ENCODE assay signal across 12 cellular contexts in the genomic region with DNA sequence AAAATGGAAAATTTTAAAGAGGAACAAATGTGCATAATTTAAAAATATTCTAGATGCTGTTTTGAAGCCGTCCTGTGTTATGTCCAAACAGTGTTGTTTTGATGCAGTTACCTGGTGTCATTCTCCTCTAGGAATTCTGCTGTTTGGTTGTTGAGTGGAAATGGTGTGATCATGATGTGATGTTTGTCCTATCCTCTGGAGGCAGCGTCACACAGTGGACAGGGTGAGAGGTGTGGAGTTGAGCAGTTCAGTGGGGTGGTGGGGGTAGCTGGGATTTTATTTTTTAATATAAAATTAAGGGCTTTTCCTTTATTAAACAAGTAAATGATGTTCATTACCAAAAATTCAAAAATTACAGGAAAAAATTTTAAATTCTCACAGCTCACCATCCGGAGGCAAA. TPM values are rescaled to one million over a fixed set of nuclear protein-coding genes. Genes with fewer than 3 reads are reported as not detected.
DNase-seq lines count a peak whose midpoint lies in the region; ATAC-seq, FAIRE-seq and TF ChIP-seq lines count a peak whose summit lies in the region.
"Had no signal": no experiment of that assay in that cellular context is flagged by ENCODE, and none has a peak within 500 bp of the region (broad histone marks: within the 10 kb centered on the region; RNA-seq: fewer than 3 reads in every experiment).

No MANE protein-coding gene starts in this region.

- no peak overlapping the region for H3K4me3 ChIP-seq in cardiac fibroblast (replicated peaks in 1 of 2; ENCODE audit: low read depth in 2 of 2, low read length in 2 of 2)
- H3K4me3 ChIP-seq: esophagus muscularis mucosa had no signal

- H3K9me3 Mint-ChIP-seq in nephron progenitor cell = no peaks in the 10 kb centered on the region
- H3K9me3 Mint-ChIP-seq: stimulated activated naive CD8-positive, alpha-beta T cell treated with anti-CD3 and anti-CD28 coated beads, Interleukin-15, amount 100 ng/mL, for 72 hours had no signal

- no peak overlapping the region for H3K4me3 Mint-ChIP-seq in nephron progenitor cell
- H3K4me3 Mint-ChIP-seq: stimulated activated naive CD8-positive, alpha-beta T cell treated with anti-CD3 and anti-CD28 coated beads, Interleukin-15, amount 100 ng/mL, for 72 hours had no signal

- no peak overlapping the region for H3K27ac Mint-ChIP-seq in nephron progenitor cell
- H3K27ac Mint-ChIP-seq: stimulated activated naive CD8-positive, alpha-beta T cell treated with anti-CD3 and anti-CD28 coated beads, Interleukin-15, amount 100 ng/mL, for 72 hours had no signal

- FAIRE-seq in RCC 7860 (lab: Jason Lieb, UNC) = no peak

- intact Hi-C loops in left cardiac atrium (cut with DNase I) = no loop called here

- H3K27me3 Mint-ChIP-seq in nephron progenitor cell (ENCODE audit: low read depth, poor library complexity) = peaks cover 45% of the 10 kb centered on the region

- no peak for ATAC-seq in HG03196 (IDR thresholded peaks at IDR 0.05; ENCODE audit: unreplicated experiment)
- ATAC-seq in left cardiac atrium = no peak
- ATAC-seq: stimulated activated naive CD8-positive, alpha-beta T cell treated with anti-CD3 and anti-CD28 coated beads, Interleukin-15, amount 100 ng/mL, for 72 hours had no signal

- H3K36me3 Mint-ChIP-seq in nephron progenitor cell (ENCODE audit: low read depth) = no peaks in the 10 kb centered on the region

- H3K4me1 Mint-ChIP-seq in nephron progenitor cell = peaks cover 38% of the 10 kb centered on the region
- H3K4me1 Mint-ChIP-seq: stimulated activated naive CD8-positive, alpha-beta T cell treated with anti-CD3 and anti-CD28 coated beads, Interleukin-15, amount 100 ng/mL, for 72 hours had no signal

- peak; percentile 27 for TF ChIP-seq CTCF in cardiac fibroblast (IDR thresholded peaks at IDR 0.05; ENCODE audit: low read depth, low read length)
- peak; percentile 29 for TF ChIP-seq CTCF in nephron progenitor cell (IDR thresholded peaks at IDR 0.05)

- DNase-seq in ELF-1 (ENCODE audit: low read depth, low spot score) = peak; percentile 30
- DNase-seq in LHCN-M2 (ENCODE audit: low read depth) = peak; percentile 29
- peak in 1 of 2 donors; percentile 7 for DNase-seq in cardiac fibroblast (ENCODE audit: low read depth in 2 of 2)
- DNase-seq in nephron progenitor cell = no peak
- DNase-seq in mucosa of gallbladder (ENCODE audit: low spot score) = no peak
- no peak for DNase-seq in RCC 7860 (ENCODE audit: low spot score)
- no peak for DNase-seq in left cardiac atrium
- DNase-seq: NCI-H345; small intestine; stimulated activated naive CD8-positive, alpha-beta T cell treated with anti-CD3 and anti-CD28 coated beads, Interleukin-15, amount 100 ng/mL, for 72 hours had no signal

RNA-seq across cellular contexts. Expression of a gene that starts 31.2 kb away (rescaled TPM):
- total RNA-seq in LHCN-M2 (2014; rRNA removed) (not detected in 2 replicates), mucosa of gallbladder (16.7 TPM), left cardiac atrium (1 to 10 TPM in 1 of 2 donors, under 1 TPM in 1; 0.97 to 1.9 TPM)
- 0.02 TPM for polyA plus RNA-seq in LHCN-M2 (2012)

Comparison
In these comparisons a context has a peak if more than half of its experiments do, and no peak if none do; other contexts are left out.
1. DNase-seq: peak in ELF-1 (single experiment) and LHCN-M2 (single experiment); none in nephron progenitor cell (single experiment), mucosa of gallbladder (single experiment), RCC 7860 (single experiment) and left cardiac atrium (single experiment).